Comparison of ENCODE assay signal across 1 cellular context in genomic region chr12:54926246-54926645, GRCh38.
TF ChIP-seq lines count a peak whose summit lies in the region.

No MANE protein-coding gene starts in this region.

TF ChIP-seq in WTC11, 78 proteins besides CTCF, POLR2A, EP300 and RAD21 (continued from another document):
- TF ChIP-seq ZBTB43 (CRISPR knock-in tag; IDR thresholded peaks at IDR 0.05), result no peak
- TF ChIP-seq ARID4B (CRISPR knock-in tag; IDR thresholded peaks at IDR 0.05; ENCODE audit: borderline replicate concordance), result no peak
- no peak for TF ChIP-seq TEAD4 (CRISPR knock-in tag; IDR thresholded peaks at IDR 0.05)
- no peak for TF ChIP-seq FOXK1 (CRISPR knock-in tag; IDR thresholded peaks at IDR 0.05)
- no peak for TF ChIP-seq ELF4 (CRISPR knock-in tag; IDR thresholded peaks at IDR 0.05; ENCODE audit: low read depth)
- no peak for TF ChIP-seq MYBL2 (CRISPR knock-in tag; IDR thresholded peaks at IDR 0.05)
- no peak for TF ChIP-seq JAZF1 (CRISPR knock-in tag; IDR thresholded peaks at IDR 0.05)
- TF ChIP-seq FOXP4 (CRISPR knock-in tag; IDR thresholded peaks at IDR 0.05), result no peak
- TF ChIP-seq PREB (CRISPR knock-in tag; IDR thresholded peaks at IDR 0.05; ENCODE audit: borderline replicate concordance), result no peak
